ENCODE assay signal across 8 cellular contexts in genomic region chr17:74923538-74924249, GRCh38. TPM values are rescaled to one million over a fixed set of nuclear protein-coding genes. Genes with fewer than 3 reads are reported as not detected.
DNase-seq lines count a peak whose midpoint lies in the region; ATAC-seq and TF ChIP-seq lines count a peak whose summit lies in the region.

No MANE protein-coding gene starts in this region.

- H3K4me1 Mint-ChIP-seq in activated naive CD4-positive, alpha-beta T cell treated with anti-CD3 and anti-CD28 coated beads for 36 hours (ENCODE audit: low read depth), result peaks cover 9% of the 10 kb centered on the region
- H3K4me1 Mint-ChIP-seq in progenitor cell of endocrine pancreas (ENCODE audit: low read depth), result peaks cover 2% of the 10 kb centered on the region

- no peaks in the 10 kb centered on the region for H3K9me3 ChIP-seq in SK-N-MC (ENCODE audit: low read depth, low read length)

- DNase-seq in AG10803 (ENCODE audit: low read depth) (peak; percentile 13), HCEC 1CT (peak; percentile 3), SK-N-MC (ENCODE audit: low read depth, low spot score) (no peak), Right ventricle myocardium inferior (ENCODE audit: missing footprints) (peak; percentile 90), progenitor cell of endocrine pancreas (ENCODE audit: low spot score, unreplicated experiment) (peak; percentile 76)
- peak; percentile 75 for DNase-seq in activated naive CD4-positive, alpha-beta T cell treated with anti-CD3 and anti-CD28 coated beads for 36 hours

- CTCF ChIA-PET in activated naive CD4-positive, alpha-beta T cell treated with anti-CD3 and anti-CD28 coated beads for 36 hours (lab: Charles Lee), result interaction anchor here (0.5 to 4.6 kb wide), 10 partner anchors 10 to 279 kb away, joined by 3 to 35 read pairs (median 6); partner anchors contain the start of gene MRPL58

- intact Hi-C loops in activated naive CD4-positive, alpha-beta T cell treated with anti-CD3 and anti-CD28 coated beads for 36 hours (cut with micrococcal nuclease), result loop anchor here (1.0 kb wide), 1 partner anchor 37 kb away; no protein-coding TSS in a partner anchor
- intact Hi-C loops in Right ventricle myocardium inferior (cut with DNase I), result no loop called here

- H3K27me3 Mint-ChIP-seq in activated naive CD4-positive, alpha-beta T cell treated with anti-CD3 and anti-CD28 coated beads for 36 hours (ENCODE audit: low read depth), result peaks cover 42% of the 10 kb centered on the region
- H3K27me3 Mint-ChIP-seq in progenitor cell of endocrine pancreas, result peaks cover 65% of the 10 kb centered on the region

- H3K36me3 ChIP-seq in SK-N-MC (ENCODE audit: insufficient read depth, low read length) (no peaks in the 10 kb centered on the region), urinary bladder (ENCODE audit: insufficient read depth) (no peaks in the 10 kb centered on the region)

- H3K27ac ChIP-seq in SK-N-MC, result no peak overlapping the region
- H3K27ac ChIP-seq in urinary bladder (ENCODE audit: low read depth), result no peak overlapping the region

- ATAC-seq in Right ventricle myocardium inferior (peak; percentile 52), HG03520 (IDR thresholded peaks at IDR 0.05; ENCODE audit: unreplicated experiment) (no peak)

- H3K4me3 ChIP-seq in AG10803 (ENCODE audit: low read length) (no peak overlapping the region), SK-N-MC (peak overlapping the region; percentile 71), urinary bladder (ENCODE audit: low read depth, low read length) (peak overlapping the region; percentile 28)

- H3K4me1 ChIP-seq in urinary bladder (ENCODE audit: insufficient read depth), result no peaks in the 10 kb centered on the region

- 2% methylated on average over 59 of the region's 59 CpGs for WGBS in urinary bladder

- H3K27ac Mint-ChIP-seq in activated naive CD4-positive, alpha-beta T cell treated with anti-CD3 and anti-CD28 coated beads for 36 hours, result no peak overlapping the region
- H3K27ac Mint-ChIP-seq in progenitor cell of endocrine pancreas, result no peak overlapping the region

- H3K9me3 Mint-ChIP-seq in activated naive CD4-positive, alpha-beta T cell treated with anti-CD3 and anti-CD28 coated beads for 36 hours, result no peaks in the 10 kb centered on the region
- H3K9me3 Mint-ChIP-seq in progenitor cell of endocrine pancreas (ENCODE audit: low read depth), result no peaks in the 10 kb centered on the region

- TF ChIP-seq CTCF in AG10803 (conservative IDR thresholded peaks at IDR 0.05; ENCODE audit: low read length), result peak; percentile 46
- TF ChIP-seq CTCF in progenitor cell of endocrine pancreas (IDR thresholded peaks at IDR 0.05; ENCODE audit: unreplicated experiment), result peak; percentile 93

- no peak overlapping the region for H3K9ac ChIP-seq in SK-N-MC (ENCODE audit: insufficient read length)

- no peaks in the 10 kb centered on the region for H3K36me3 Mint-ChIP-seq in activated naive CD4-positive, alpha-beta T cell treated with anti-CD3 and anti-CD28 coated beads for 36 hours (ENCODE audit: low read depth)
- no peaks in the 10 kb centered on the region for H3K36me3 Mint-ChIP-seq in progenitor cell of endocrine pancreas (ENCODE audit: insufficient read depth)

- no peak overlapping the region for H3K4me3 Mint-ChIP-seq in activated naive CD4-positive, alpha-beta T cell treated with anti-CD3 and anti-CD28 coated beads for 36 hours
- no peak overlapping the region for H3K4me3 Mint-ChIP-seq in progenitor cell of endocrine pancreas (ENCODE audit: low read depth)

RNA-seq across cellular contexts. Expression of gene OTOP2, which starts 0.4 kb away (rescaled TPM):
- total RNA-seq in activated naive CD4-positive, alpha-beta T cell treated with anti-CD3 and anti-CD28 coated beads for 36 hours, result not detected
- total RNA-seq in Right ventricle myocardium inferior, result not detected
- not detected in 2 replicates for total RNA-seq in progenitor cell of endocrine pancreas
- total RNA-seq in urinary bladder, result not detected
- not detected for polyA plus RNA-seq in urinary bladder

RNA-seq across cellular contexts. Expression of gene USH1G, which starts 0.6 kb away (rescaled TPM):
- not detected for total RNA-seq in activated naive CD4-positive, alpha-beta T cell treated with anti-CD3 and anti-CD28 coated beads for 36 hours
- total RNA-seq in Right ventricle myocardium inferior, result not detected
- total RNA-seq in progenitor cell of endocrine pancreas, result 0.18 and 0.19 TPM in 2 replicates
- total RNA-seq in urinary bladder, result 0.53 TPM
- 0.16 TPM for polyA plus RNA-seq in urinary bladder

RNA-seq across cellular contexts. Expression of gene OTOP3, which starts 12.0 kb away (rescaled TPM):
- not detected for total RNA-seq in activated naive CD4-positive, alpha-beta T cell treated with anti-CD3 and anti-CD28 coated beads for 36 hours
- total RNA-seq in Right ventricle myocardium inferior, result not detected
- 0.57 and 0.67 TPM in 2 replicates for total RNA-seq in progenitor cell of endocrine pancreas
- not detected for total RNA-seq in urinary bladder
- polyA plus RNA-seq in urinary bladder, result not detected

RNA-seq across cellular contexts. Expression of gene FADS6, which starts 30.3 kb away (rescaled TPM):
- total RNA-seq in activated naive CD4-positive, alpha-beta T cell treated with anti-CD3 and anti-CD28 coated beads for 36 hours, result not detected
- 0.19 TPM for total RNA-seq in Right ventricle myocardium inferior
- 0.14 and 0.42 TPM in 2 replicates for total RNA-seq in progenitor cell of endocrine pancreas
- 0.48 TPM for total RNA-seq in urinary bladder
- polyA plus RNA-seq in urinary bladder, result 0.96 TPM

RNA-seq across cellular contexts. Expression of gene HID1, which starts 48.9 kb away (rescaled TPM):
- 1 to 10 TPM in 1 of 2 experiments, under 1 TPM in 1; 0.91 to 1.6 TPM for total RNA-seq in activated naive CD4-positive, alpha-beta T cell treated with anti-CD3 and anti-CD28 coated beads for 36 hours
- total RNA-seq in Right ventricle myocardium inferior (8.5 TPM), progenitor cell of endocrine pancreas (94.2 and 101 TPM in 2 replicates), urinary bladder (5.7 TPM)
- 13.4 TPM for polyA plus RNA-seq in urinary bladder
